In the genomic region with DNA sequence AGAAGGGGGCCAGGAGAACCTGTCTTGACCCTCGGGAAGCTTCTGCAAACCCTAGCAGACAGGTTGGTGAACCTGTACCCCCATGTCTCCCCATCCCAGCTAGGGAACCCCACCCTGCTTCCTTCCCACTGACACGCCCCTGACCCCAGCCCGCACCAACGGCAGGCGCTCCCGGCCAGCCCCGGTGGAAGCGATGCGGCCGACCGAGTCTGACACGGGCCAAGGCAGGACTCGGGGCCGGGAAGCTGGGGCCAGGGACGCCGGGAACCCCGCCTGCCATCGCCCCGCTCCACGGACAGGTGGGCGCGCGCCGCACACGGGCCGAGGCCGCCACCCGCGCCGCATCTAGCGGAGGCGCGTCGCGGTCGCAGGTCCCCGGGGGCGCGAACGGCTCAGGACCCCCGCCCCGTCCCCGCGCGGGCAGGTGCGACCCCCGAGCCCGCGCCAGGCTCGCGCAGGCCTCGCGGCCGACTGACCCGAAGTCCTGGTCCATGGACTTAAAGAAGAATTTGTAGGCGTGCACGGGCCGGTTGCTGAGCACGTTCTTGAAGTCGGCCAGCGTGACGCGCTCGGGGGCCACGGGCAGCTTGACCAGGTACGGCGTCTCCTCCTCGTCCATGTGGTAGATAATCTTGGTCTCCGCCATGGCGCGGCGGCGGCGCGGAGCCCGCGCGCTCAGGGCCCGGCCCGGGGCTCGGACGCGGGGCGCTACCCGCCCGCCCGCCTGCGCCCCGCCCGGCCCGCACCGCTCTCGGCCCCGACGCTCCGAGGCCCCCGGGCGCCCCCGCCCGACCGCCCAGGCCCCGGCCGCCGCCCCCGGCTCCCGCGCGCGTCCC, we compare ENCODE assay signal across 8 cellular contexts. TPM values are rescaled to one million over a fixed set of nuclear protein-coding genes. Genes with fewer than 3 reads are reported as not detected.
DNase-seq lines count a peak whose midpoint lies in the region; ATAC-seq and TF ChIP-seq lines count a peak whose summit lies in the region.

No MANE protein-coding gene starts in this region.

- TF ChIP-seq CTCF in foreskin fibroblast (IDR thresholded peaks at IDR 0.05; ENCODE audit: low read depth, low read length): no peak
- no peak for TF ChIP-seq CTCF in GM13977 (IDR thresholded peaks at IDR 0.05; ENCODE audit: extremely low read depth, insufficient read depth, missing control alignments)

- peak overlapping the region; percentile 64 to 76 for H3K4me3 ChIP-seq in foreskin fibroblast (ENCODE audit: low read depth in 1 of 2, low read length in 2 of 2)

- in situ Hi-C loops in GM13977 (cut with MboI; ENCODE audit: low pct_unique_long_range_greater_than_20kb, low sequenced_read_pairs, unreplicated experiment): no loop called here

- no peaks in the 10 kb centered on the region for H3K36me3 Mint-ChIP-seq in T-helper 17 cell (ENCODE audit: low read depth)

- peak overlapping the region; percentile 74 for H3K4me3 Mint-ChIP-seq in T-helper 17 cell

- ATAC-seq in HG02973 (IDR thresholded peaks at IDR 0.05; ENCODE audit: unreplicated experiment): peak; percentile 15
- peak; percentile 44 for ATAC-seq in T-helper 17 cell

- H3K9me3 ChIP-seq in T-helper 17 cell (ENCODE audit: control insufficient read depth, low read length, poor library complexity, severe bottlenecking): no peaks in the 10 kb centered on the region

- DNase-seq in DMS 273 (lab: John Stamatoyannopoulos, UW; ENCODE audit: unreplicated experiment) (peak; percentile 76), DMS 273 treated with DMSO at 0.1 percent for 48 hours (lab: John Stamatoyannopoulos, UW) (no peak), T-helper 17 cell (no peak), foreskin fibroblast (peak in 1 of 2 donors; percentile 62), renal cortical epithelial cell (ENCODE audit: low read depth) (peak; percentile 23), GM13977 (ENCODE audit: low spot score) (no peak)
- no peak for DNase-seq in stimulated activated naive CD4-positive, alpha-beta T cell (lab: John Stamatoyannopoulos, UW)

- H3K27ac Mint-ChIP-seq in T-helper 17 cell: no peak overlapping the region

- H3K4me1 Mint-ChIP-seq in T-helper 17 cell: peaks cover 14% of the 10 kb centered on the region

- peaks cover 11% of the 10 kb centered on the region for H3K27me3 Mint-ChIP-seq in T-helper 17 cell

RNA-seq across cellular contexts. Expression of gene DVL1, which starts 0.6 kb away (rescaled TPM):
- total RNA-seq in T-helper 17 cell (10 to 100 TPM; 41.0 to 45.8 TPM), renal cortical epithelial cell (70.8 and 91.0 TPM in 2 replicates)

RNA-seq across cellular contexts. Expression of gene MXRA8, which starts 9.7 kb away (rescaled TPM):
- total RNA-seq in T-helper 17 cell: 1 to 10 TPM in 1 of 2 donors, under 1 TPM in 1; 0.42 to 1.0 TPM
- 24.7 and 35.6 TPM in 2 replicates for total RNA-seq in renal cortical epithelial cell

RNA-seq across cellular contexts. Expression of gene TAS1R3, which starts 17.6 kb away (rescaled TPM):
- total RNA-seq in T-helper 17 cell (under 1 TPM; 0.72 to 0.96 TPM), renal cortical epithelial cell (0.15 and 0.17 TPM in 2 replicates)

RNA-seq across cellular contexts. Expression of gene CPTP, which starts 24.0 kb away (rescaled TPM):
- 10 to 100 TPM; 14.3 to 15.7 TPM for total RNA-seq in T-helper 17 cell
- 13.0 and 20.4 TPM in 2 replicates for total RNA-seq in renal cortical epithelial cell

RNA-seq across cellular contexts. Expression of gene INTS11, which starts 24.2 kb away (rescaled TPM):
- total RNA-seq in T-helper 17 cell: 100 to 1,000 TPM; 130 to 132 TPM
- total RNA-seq in renal cortical epithelial cell: 35.8 and 57.5 TPM in 2 replicates

Comparison
In these comparisons a context has a peak if more than half of its experiments do, and no peak if none do; other contexts are left out.
1. DNase-seq: peak in DMS 273 (single experiment) and renal cortical epithelial cell (single experiment); none in DMS 273 treated with DMSO at 0.1 percent for 48 hours (single experiment), T-helper 17 cell (0 of 3), stimulated activated naive CD4-positive, alpha-beta T cell (0 of 6) and GM13977 (single experiment).
2. RNA of gene MXRA8, which starts 9.7 kb away (total RNA-seq): 24.7 to 35.6 TPM in renal cortical epithelial cell; 0.42 to 1.0 TPM in T-helper 17 cell; every median in the first group is over 10 times any median in the second.